ENCODE assay signal across 18 cellular contexts in the genomic region with DNA sequence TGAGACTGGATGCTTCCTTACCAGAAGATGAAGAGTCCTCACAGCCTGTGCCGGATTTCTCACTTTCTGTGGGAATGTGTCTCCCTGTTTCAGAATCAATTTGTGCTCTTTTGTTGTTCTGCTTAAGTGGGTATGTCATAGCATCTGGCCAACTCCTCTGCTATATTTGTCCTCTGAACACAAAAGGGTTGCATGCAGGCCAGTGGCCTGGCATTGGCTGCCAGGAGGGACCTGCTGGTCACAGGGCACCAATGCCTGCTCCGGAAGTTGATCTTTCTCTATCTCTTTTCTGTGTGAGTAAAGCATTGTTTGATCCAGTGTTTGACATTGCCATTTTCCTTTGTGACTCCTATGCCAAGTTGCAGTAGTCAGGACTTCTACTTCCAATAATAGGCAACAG. TPM values are rescaled to one million over a fixed set of nuclear protein-coding genes. Genes with fewer than 3 reads are reported as not detected.
A peak's percentile ranks its signal among the peaks of the same experiment; 100 is the strongest.
DNase-seq lines count a peak whose midpoint lies in the region; ATAC-seq and TF ChIP-seq lines count a peak whose summit lies in the region.
"Had no signal": no experiment of that assay in that cellular context is flagged by ENCODE, and none has a peak within 500 bp of the region (broad histone marks: within the 10 kb centered on the region; RNA-seq: fewer than 3 reads in every experiment).

No MANE protein-coding gene starts in this region.

- H3K36me3 Mint-ChIP-seq in activated T-helper 1 cell treated with anti-CD3 and anti-CD28 coated beads, Interleukin-12 subunit alpha, Interleukin-12 subunit beta, Interleukin-2, Interleukin-4 antibody, amounts not matched to agents 30 ng/mL and 10 ng/mL and 1 ng/mL, durations not matched to agents 14 hours and 24 hours and 36 hours (ENCODE audit: low read depth) = peaks cover 34% of the 10 kb centered on the region
- no peaks in the 10 kb centered on the region for H3K36me3 Mint-ChIP-seq in immature natural killer cell
- H3K36me3 Mint-ChIP-seq in stimulated activated memory B cell treated with anti-CD40 and anti-IgM and Interleukin-4, amounts not matched to agents 10 μg/mL and 1 μg/mL and 100 μg/mL, for 72 hours = peaks cover 13% of the 10 kb centered on the region

- no peak for TF ChIP-seq POLR2A in body of pancreas (IDR thresholded peaks at IDR 0.05)

- H3K9me3 ChIP-seq in body of pancreas = no peaks in the 10 kb centered on the region
- H3K9me3 ChIP-seq: esophagus muscularis mucosa, pancreas, SJSA1 had no signal

- H3K4me3 Mint-ChIP-seq in activated T-helper 1 cell treated with anti-CD3 and anti-CD28 coated beads, Interleukin-12 subunit alpha, Interleukin-12 subunit beta, Interleukin-2, Interleukin-4 antibody, amounts not matched to agents 30 ng/mL and 10 ng/mL and 1 ng/mL, durations not matched to agents 14 hours and 24 hours and 36 hours = no peak overlapping the region
- peak overlapping the region in 4 of 5 donors; percentile 15 to 49 (median 24) for H3K4me3 Mint-ChIP-seq in immature natural killer cell
- no peak overlapping the region for H3K4me3 Mint-ChIP-seq in stimulated activated memory B cell treated with anti-CD40 and anti-IgM and Interleukin-4, amounts not matched to agents 10 μg/mL and 1 μg/mL and 100 μg/mL, for 72 hours
- H3K4me3 Mint-ChIP-seq: activated T-cell treated with anti-CD3 and anti-CD28 coated beads, Interleukin-2, amount 50 U/mL, for 4 hours had no signal

- WGBS in body of pancreas, 2 donors = 61 to 73% methylated on average over 2 of the region's 2 CpGs

- no peak overlapping the region for H3K4me3 ChIP-seq in body of pancreas
- H3K4me3 ChIP-seq: esophagus muscularis mucosa, pancreas, SJSA1 had no signal

- H3K36me3 ChIP-seq in body of pancreas (replicated peaks in 1 of 2; ENCODE audit: insufficient read depth in 1 of 2, low read depth in 2 of 2) = no peaks in the 10 kb centered on the region
- H3K36me3 ChIP-seq: esophagus muscularis mucosa, pancreas, SJSA1 had no signal

- no peaks in the 10 kb centered on the region for H3K27me3 ChIP-seq in body of pancreas
- H3K27me3 ChIP-seq: esophagus muscularis mucosa, pancreas had no signal

- ATAC-seq in Right ventricle myocardium inferior = peak; percentile 85
- no peak for ATAC-seq in stimulated activated memory B cell treated with anti-CD40 and anti-IgM and Interleukin-4, amounts not matched to agents 10 μg/mL and 1 μg/mL and 100 μg/mL, for 72 hours
- no peak for ATAC-seq in HG03196 (IDR thresholded peaks at IDR 0.05; ENCODE audit: unreplicated experiment)
- ATAC-seq in body of pancreas = no peak
- ATAC-seq: activated T-cell treated with anti-CD3 and anti-CD28 coated beads, Interleukin-2, amount 50 U/mL, for 4 hours; HCT116 had no signal

- intact Hi-C loops in Right ventricle myocardium inferior (cut with DNase I) = loop anchor here (5.0 kb wide), 1 partner anchor 36 kb away; no protein-coding TSS in a partner anchor
- intact Hi-C loops in cardiac septum (cut with DNase I) = no loop called here
- intact Hi-C loops in activated T-helper 1 cell treated with anti-CD3 and anti-CD28 coated beads, Interleukin-12 subunit alpha, Interleukin-12 subunit beta, Interleukin-2, Interleukin-4 antibody, amounts not matched to agents 30 ng/mL and 10 ng/mL and 1 ng/mL, durations not matched to agents 14 hours and 24 hours and 36 hours (cut with micrococcal nuclease) = no loop called here
- intact Hi-C loops in body of pancreas (cut with DNase I) = no loop called here

- peaks cover 2% of the 10 kb centered on the region for H3K27me3 Mint-ChIP-seq in activated T-helper 1 cell treated with anti-CD3 and anti-CD28 coated beads, Interleukin-12 subunit alpha, Interleukin-12 subunit beta, Interleukin-2, Interleukin-4 antibody, amounts not matched to agents 30 ng/mL and 10 ng/mL and 1 ng/mL, durations not matched to agents 14 hours and 24 hours and 36 hours (ENCODE audit: insufficient read depth)
- H3K27me3 Mint-ChIP-seq in immature natural killer cell (ENCODE audit: low read depth in 3 of 3) = peaks cover 0 to 2% (median 1%) of the 10 kb centered on the region in 3 donors
- H3K27me3 Mint-ChIP-seq in stimulated activated memory B cell treated with anti-CD40 and anti-IgM and Interleukin-4, amounts not matched to agents 10 μg/mL and 1 μg/mL and 100 μg/mL, for 72 hours = no peaks in the 10 kb centered on the region

- H3K4me1 ChIP-seq in body of pancreas = peaks cover 6% of the 10 kb centered on the region
- H3K4me1 ChIP-seq: pancreas had no signal

- DNase-seq in Right ventricle myocardium inferior (ENCODE audit: missing footprints) (no peak), cardiac septum (ENCODE audit: low spot score) (no peak), immature natural killer cell (no peak), body of pancreas (no peak), RPMI8226 (no peak)
- no peak for DNase-seq in activated T-helper 1 cell treated with anti-CD3 and anti-CD28 coated beads, Interleukin-12 subunit alpha, Interleukin-12 subunit beta, Interleukin-2, Interleukin-4 antibody, amounts not matched to agents 30 ng/mL and 10 ng/mL and 1 ng/mL, durations not matched to agents 14 hours and 24 hours and 36 hours (ENCODE audit: low spot score)
- DNase-seq: activated CD4-positive, alpha-beta T cell treated with anti-CD3 and anti-CD28 coated beads, Interleukin-2, amount 50 U/mL, for 1 hour; activated T-cell treated with anti-CD3 and anti-CD28 coated beads, Interleukin-2, amount 50 U/mL, for 4 hours; Calu3; KG1; NCI-H2081; NCI-H526 treated with DMSO at 0.1 percent for 48 hours; pancreas had no signal

- no peak for TF ChIP-seq CTCF in body of pancreas (IDR thresholded peaks at IDR 0.05)

- H3K27ac ChIP-seq in body of pancreas = no peak overlapping the region
- H3K27ac ChIP-seq: esophagus muscularis mucosa, pancreas, SJSA1 had no signal

- peak overlapping the region; percentile 61 for H3K27ac Mint-ChIP-seq in activated T-helper 1 cell treated with anti-CD3 and anti-CD28 coated beads, Interleukin-12 subunit alpha, Interleukin-12 subunit beta, Interleukin-2, Interleukin-4 antibody, amounts not matched to agents 30 ng/mL and 10 ng/mL and 1 ng/mL, durations not matched to agents 14 hours and 24 hours and 36 hours
- peak overlapping the region; percentile 16 to 88 (median 68) for H3K27ac Mint-ChIP-seq in immature natural killer cell
- H3K27ac Mint-ChIP-seq in stimulated activated memory B cell treated with anti-CD40 and anti-IgM and Interleukin-4, amounts not matched to agents 10 μg/mL and 1 μg/mL and 100 μg/mL, for 72 hours = peak overlapping the region; percentile 43

- H3K4me1 Mint-ChIP-seq in activated T-helper 1 cell treated with anti-CD3 and anti-CD28 coated beads, Interleukin-12 subunit alpha, Interleukin-12 subunit beta, Interleukin-2, Interleukin-4 antibody, amounts not matched to agents 30 ng/mL and 10 ng/mL and 1 ng/mL, durations not matched to agents 14 hours and 24 hours and 36 hours (ENCODE audit: low read depth) = peaks cover 86% of the 10 kb centered on the region
- H3K4me1 Mint-ChIP-seq in immature natural killer cell = peaks cover 85 to 99% of the 10 kb centered on the region in 2 donors
- peaks cover 57% of the 10 kb centered on the region for H3K4me1 Mint-ChIP-seq in stimulated activated memory B cell treated with anti-CD40 and anti-IgM and Interleukin-4, amounts not matched to agents 10 μg/mL and 1 μg/mL and 100 μg/mL, for 72 hours

- H3K9me3 Mint-ChIP-seq in activated T-helper 1 cell treated with anti-CD3 and anti-CD28 coated beads, Interleukin-12 subunit alpha, Interleukin-12 subunit beta, Interleukin-2, Interleukin-4 antibody, amounts not matched to agents 30 ng/mL and 10 ng/mL and 1 ng/mL, durations not matched to agents 14 hours and 24 hours and 36 hours = no peaks in the 10 kb centered on the region
- H3K9me3 Mint-ChIP-seq in immature natural killer cell = no peaks in the 10 kb centered on the region
- no peaks in the 10 kb centered on the region for H3K9me3 Mint-ChIP-seq in stimulated activated memory B cell treated with anti-CD40 and anti-IgM and Interleukin-4, amounts not matched to agents 10 μg/mL and 1 μg/mL and 100 μg/mL, for 72 hours
- H3K9me3 Mint-ChIP-seq: activated T-cell treated with anti-CD3 and anti-CD28 coated beads, Interleukin-2, amount 50 U/mL, for 4 hours had no signal

RNA-seq across cellular contexts. Expression of gene JARID2, which starts 47.8 kb away (rescaled TPM):
- total RNA-seq in Right ventricle myocardium inferior (8.4 TPM), cardiac septum (4.5 TPM), body of pancreas (1 to 10 TPM; 3.6 to 4.6 TPM)
- 60.5 and 62.5 TPM in 2 replicates for total RNA-seq in activated T-helper 1 cell treated with anti-CD3 and anti-CD28 coated beads, Interleukin-12 subunit alpha, Interleukin-12 subunit beta, Interleukin-2, Interleukin-4 antibody, amounts not matched to agents 30 ng/mL and 10 ng/mL and 1 ng/mL, durations not matched to agents 14 hours and 24 hours and 36 hours
- 10 to 100 TPM in 1 of 3 donors, 1 to 10 TPM in 2; 4.3 to 26.1 (median 7.8) TPM for polyA plus RNA-seq in immature natural killer cell

Comparison
In these comparisons a context has a peak if more than half of its experiments do, and no peak if none do; other contexts are left out.
1. H3K4me3 Mint-ChIP-seq: peak in immature natural killer cell (4 of 5); none in activated T-helper 1 cell treated with anti-CD3 and anti-CD28 coated beads, Interleukin-12 subunit alpha, Interleukin-12 subunit beta, Interleukin-2, Interleukin-4 antibody, amounts not matched to agents 30 ng/mL and 10 ng/mL and 1 ng/mL, durations not matched to agents 14 hours and 24 hours and 36 hours (single experiment) and stimulated activated memory B cell treated with anti-CD40 and anti-IgM and Interleukin-4, amounts not matched to agents 10 μg/mL and 1 μg/mL and 100 μg/mL, for 72 hours (single experiment).
2. Peak in every context shown above with its lines, with median percentiles within 50 percentile points of each other: H3K27ac Mint-ChIP-seq.